ENCODE assay signal across 11 cellular contexts in genomic region chr16:28264656-28265055, GRCh38. TPM values are rescaled to one million over a fixed set of nuclear protein-coding genes. Genes with fewer than 3 reads are reported as not detected.
DNase-seq lines count a peak whose midpoint lies in the region; ATAC-seq, FAIRE-seq and TF ChIP-seq lines count a peak whose summit lies in the region.
"Had no signal": no experiment of that assay in that cellular context is flagged by ENCODE, and none has a peak within 500 bp of the region (broad histone marks: within the 10 kb centered on the region; RNA-seq: fewer than 3 reads in every experiment).

No MANE protein-coding gene starts in this region.

- H3K9me3 ChIP-seq in naive thymus-derived CD4-positive, alpha-beta T cell (ENCODE audit: control insufficient read depth in 2 of 3, low read length in 3 of 3) = no peaks in the 10 kb centered on the region
- H3K9me3 ChIP-seq: neutrophil, uterus had no signal

- no peak overlapping the region for H3K27ac ChIP-seq in naive thymus-derived CD4-positive, alpha-beta T cell (ENCODE audit: low read depth, low read length)
- H3K27ac ChIP-seq: neutrophil, uterus had no signal

- H3K36me3 ChIP-seq in naive thymus-derived CD4-positive, alpha-beta T cell (ENCODE audit: control insufficient read depth in 2 of 3, insufficient read depth in 3 of 3, low read length in 3 of 3) = no peaks in the 10 kb centered on the region
- H3K36me3 ChIP-seq: neutrophil, uterus had no signal

- no peaks in the 10 kb centered on the region for H3K9me3 Mint-ChIP-seq in nephron progenitor cell
- peaks cover 0 to 5% (median 0%) of the 10 kb centered on the region in 11 donors for H3K9me3 Mint-ChIP-seq in naive thymus-derived CD4-positive, alpha-beta T cell

- peak overlapping the region; percentile 85 for H3K27ac Mint-ChIP-seq in nephron progenitor cell
- peak overlapping the region in 2 of 9 donors; percentile 28 to 33 for H3K27ac Mint-ChIP-seq in naive thymus-derived CD4-positive, alpha-beta T cell

- H3K4me3 Mint-ChIP-seq in nephron progenitor cell = no peak overlapping the region
- peak overlapping the region in 5 of 10 donors; percentile 4 to 49 (median 11) for H3K4me3 Mint-ChIP-seq in naive thymus-derived CD4-positive, alpha-beta T cell

- ATAC-seq in GM18511 (IDR thresholded peaks at IDR 0.05; ENCODE audit: unreplicated experiment) (no peak), GM18867 (IDR thresholded peaks at IDR 0.05; ENCODE audit: unreplicated experiment) (no peak)
- no peak for ATAC-seq in naive thymus-derived CD4-positive, alpha-beta T cell

- peaks cover 11% of the 10 kb centered on the region for H3K27me3 Mint-ChIP-seq in nephron progenitor cell (ENCODE audit: low read depth, poor library complexity)
- H3K27me3 Mint-ChIP-seq in naive thymus-derived CD4-positive, alpha-beta T cell = peaks cover 0 to 26% (median 8%) of the 10 kb centered on the region in 5 donors

- no peak overlapping the region for H3K4me3 ChIP-seq in naive thymus-derived CD4-positive, alpha-beta T cell (ENCODE audit: low read length)
- H3K4me3 ChIP-seq: uterus had no signal

- no peak for FAIRE-seq in HTR-8/SVneo (lab: Jason Lieb, UNC)

- no peak for TF ChIP-seq CTCF in nephron progenitor cell (IDR thresholded peaks at IDR 0.05)

- peak; percentile 71 for DNase-seq in DMS53 (lab: John Stamatoyannopoulos, UW)
- DNase-seq in HTR-8/SVneo (ENCODE audit: insufficient read length, low spot score) = peak; percentile 36
- peak; percentile 73 for DNase-seq in amniotic epithelial cell (ENCODE audit: low read depth)
- DNase-seq in nephron progenitor cell = peak; percentile 31
- DNase-seq in effector CD4-positive, alpha-beta T cell = no peak
- no peak for DNase-seq in naive thymus-derived CD4-positive, alpha-beta T cell
- DNase-seq: DMS153, uterus had no signal

- CTCF ChIA-PET in naive thymus-derived CD4-positive, alpha-beta T cell (lab: Charles Lee) = interaction anchor here (0.6 kb wide), 2 partner anchors 64 to 1389 kb away, joined by 3 to 5 read pairs; no protein-coding TSS in a partner anchor

- intact Hi-C loops in naive thymus-derived CD4-positive, alpha-beta T cell (cut with micrococcal nuclease) = no loop called here

- peaks cover 0 to 13% of the 10 kb centered on the region in 2 donors for H3K4me1 ChIP-seq in naive thymus-derived CD4-positive, alpha-beta T cell (ENCODE audit: control insufficient read depth in 2 of 2, insufficient read depth in 2 of 2, low read length in 2 of 2)
- H3K4me1 ChIP-seq: uterus had no signal

- H3K36me3 Mint-ChIP-seq in nephron progenitor cell (ENCODE audit: low read depth) = no peaks in the 10 kb centered on the region
- peaks cover 0 to 5% (median 0%) of the 10 kb centered on the region in 5 donors for H3K36me3 Mint-ChIP-seq in naive thymus-derived CD4-positive, alpha-beta T cell

- POLR2A ChIA-PET in naive thymus-derived CD4-positive, alpha-beta T cell (lab: Charles Lee) = no interaction called here

- peaks cover 27% of the 10 kb centered on the region for H3K4me1 Mint-ChIP-seq in nephron progenitor cell
- H3K4me1 Mint-ChIP-seq in naive thymus-derived CD4-positive, alpha-beta T cell = peaks cover 3 to 47% (median 23%) of the 10 kb centered on the region in 7 donors

- H3K27me3 ChIP-seq in naive thymus-derived CD4-positive, alpha-beta T cell (ENCODE audit: control insufficient read depth in 2 of 2, insufficient read depth in 2 of 2, low read length in 2 of 2) = no peaks in the 10 kb centered on the region
- H3K27me3 ChIP-seq: uterus had no signal

RNA-seq across cellular contexts. Expression of gene SBK1, which starts 27.7 kb away (rescaled TPM):
- total RNA-seq in naive thymus-derived CD4-positive, alpha-beta T cell = 10 to 100 TPM in 4 of 5 experiments, 1 to 10 TPM in 1; 6.0 to 19.9 (median 17.9) TPM
- 10 to 100 TPM in 1 of 2 donors, 1 to 10 TPM in 1; 4.2 to 10.0 TPM for polyA plus RNA-seq in naive thymus-derived CD4-positive, alpha-beta T cell

RNA-seq across cellular contexts. Expression of gene XPO6, which starts 52.9 kb away (rescaled TPM):
- 100 to 1,000 TPM; 232 to 437 (median 385) TPM for total RNA-seq in naive thymus-derived CD4-positive, alpha-beta T cell
- polyA plus RNA-seq in naive thymus-derived CD4-positive, alpha-beta T cell = 100 to 1,000 TPM in 1 of 2 donors, 10 to 100 TPM in 1; 89.5 to 144 TPM

Comparison
In these comparisons a context has a peak if more than half of its experiments do, and no peak if none do; other contexts are left out.
1. DNase-seq: peak in DMS53 (single experiment), HTR-8/SVneo (single experiment), amniotic epithelial cell (single experiment) and nephron progenitor cell (single experiment); none in effector CD4-positive, alpha-beta T cell (single experiment) and naive thymus-derived CD4-positive, alpha-beta T cell (0 of 9).